Comparison of ENCODE assay signal across 12 cellular contexts in the genomic region with DNA sequence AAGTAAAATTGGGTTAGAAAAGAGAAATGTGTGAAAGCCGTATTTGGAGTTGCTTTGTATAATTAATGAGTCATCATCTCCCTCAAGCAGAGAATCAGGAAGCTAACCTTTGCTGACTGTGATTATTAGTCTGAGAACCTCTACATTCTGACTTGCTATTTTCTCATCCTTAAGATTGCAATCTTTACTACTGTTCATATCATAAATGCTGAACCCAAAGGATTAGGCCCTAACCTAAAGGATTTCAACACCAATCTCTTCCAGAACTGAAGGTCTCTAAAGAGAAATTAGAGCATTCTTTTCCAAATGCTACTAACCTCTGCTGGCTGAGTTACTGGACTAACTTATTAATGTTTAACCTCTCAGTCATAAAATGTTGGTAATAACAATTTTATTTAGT.
DNase-seq lines count a peak whose midpoint lies in the region; ATAC-seq and TF ChIP-seq lines count a peak whose summit lies in the region.
"Had no signal": no experiment of that assay in that cellular context is flagged by ENCODE, and none has a peak within 500 bp of the region (broad histone marks: within the 10 kb centered on the region; RNA-seq: fewer than 3 reads in every experiment).

No MANE protein-coding gene starts in this region.

- H3K27me3 ChIP-seq in ACC112 (ENCODE audit: insufficient read depth, low read length) (no peaks in the 10 kb centered on the region), PC-3 (ENCODE audit: low read length) (no peaks in the 10 kb centered on the region)
- H3K27me3 ChIP-seq: BLaER1 treated with 17β-estradiol and CSF1 and Interleukin-3, amounts not matched to agents 10 nM and 100 nM; uterus had no signal

- 0 out of 2 replicates have a peak overlapping the region, but pooled peaks have one; percentile 6 for H3K9ac ChIP-seq in PC-3 (ENCODE audit: low read length)

- H2AFZ ChIP-seq in ACC112 (ENCODE audit: low read length, unreplicated experiment) (peak overlapping the region; percentile 58), PC-3 (ENCODE audit: low read length) (no peak overlapping the region)

- H3F3A ChIP-seq in PC-3 (ENCODE audit: low read length, unreplicated experiment), result no peaks in the 10 kb centered on the region

- H4K20me1 ChIP-seq in PC-3 (ENCODE audit: low read length), result no peaks in the 10 kb centered on the region
- H4K20me1 ChIP-seq: BLaER1 treated with 17β-estradiol and CSF1 and Interleukin-3, amounts not matched to agents 10 nM and 100 nM had no signal

- H3K27ac ChIP-seq in ACC112 (ENCODE audit: low read depth, low read length) (no peak overlapping the region), PC-3 (ENCODE audit: low read length) (peak overlapping the region; percentile 67)
- H3K27ac ChIP-seq: uterus had no signal

- CTCF ChIA-PET in PC-3 (lab: Charles Lee), result no interaction called here

- no peak for TF ChIP-seq CTCF in PC-3 (conservative IDR thresholded peaks at IDR 0.05; ENCODE audit: low read depth, low read length)
- no peak for TF ChIP-seq CTCF in fibroblast of the aortic adventitia (IDR thresholded peaks at IDR 0.05; ENCODE audit: insufficient read depth, low read length)

- H3K79me2 ChIP-seq in ACC112 (ENCODE audit: control insufficient read depth, insufficient read depth, low read length, unreplicated experiment) (no peaks in the 10 kb centered on the region), PC-3 (ENCODE audit: low read length) (no peaks in the 10 kb centered on the region)

- H3K4me1 ChIP-seq in ACC112 (ENCODE audit: control insufficient read depth, insufficient read depth, low read length, unreplicated experiment) (peaks cover 7% of the 10 kb centered on the region), PC-3 (ENCODE audit: insufficient read depth, low read length) (peaks cover 9% of the 10 kb centered on the region)
- H3K4me1 ChIP-seq: uterus had no signal

- POLR2A ChIA-PET in PC-3 (lab: Charles Lee; ENCODE audit: unreplicated experiment), result no interaction called here

- H3K9me3 ChIP-seq in PC-3 (ENCODE audit: low read length), result no peaks in the 10 kb centered on the region
- H3K9me3 ChIP-seq: uterus had no signal

- no peak overlapping the region for H3K4me3 ChIP-seq in ACC112 (ENCODE audit: low read depth, low read length)
- H3K4me3 ChIP-seq in PC-3 (ENCODE audit: low read length), result no peak overlapping the region
- H3K4me3 ChIP-seq in fibroblast of the aortic adventitia (ENCODE audit: low read depth, low read length), result no peak overlapping the region
- H3K4me3 ChIP-seq: BLaER1 treated with 17β-estradiol and CSF1 and Interleukin-3, amounts not matched to agents 10 nM and 100 nM; uterus had no signal

- DNase-seq in PC-3 (peak; percentile 65), fibroblast of the aortic adventitia (ENCODE audit: low read depth) (peak; percentile 8), cardiac septum (ENCODE audit: low spot score) (no peak), NAMALWA (ENCODE audit: low spot score) (no peak), GDM1 (lab: John Stamatoyannopoulos, UW) (no peak)
- DNase-seq: NCI-H1930, T-helper 2 cell, uterus had no signal

- H3K4me2 ChIP-seq in PC-3 (ENCODE audit: low read length), result peak overlapping the region; percentile 35; the same call in 1 of the 2 replicates

- BruUV-seq in PC-3 (replicated peaks; lab: Mats Ljungman, UMichigan), result no TSS peak

- H3K36me3 ChIP-seq in ACC112 (ENCODE audit: insufficient read depth, low read length) (no peaks in the 10 kb centered on the region), PC-3 (ENCODE audit: low read depth, low read length) (no peaks in the 10 kb centered on the region)
- H3K36me3 ChIP-seq: uterus had no signal

- H3K9me2 ChIP-seq in PC-3 (replicated peaks; ENCODE audit: low read length), result no peaks in the 10 kb centered on the region

- intact Hi-C loops in PC-3 (cut with micrococcal nuclease), result loop anchor here (1.0 kb wide), 1 partner anchor 163 kb away; no protein-coding TSS in a partner anchor
- intact Hi-C loops in cardiac septum (cut with DNase I), result no loop called here

- peak; percentile 63 for ATAC-seq in GM21447 (IDR thresholded peaks at IDR 0.05; ENCODE audit: unreplicated experiment)
- ATAC-seq in PC-3, result peak; percentile 89
- no peak for ATAC-seq in GM19467 (IDR thresholded peaks at IDR 0.05; ENCODE audit: unreplicated experiment)

Comparison
In these comparisons a context has a peak if more than half of its experiments do, and no peak if none do; other contexts are left out.
1. DNase-seq: peak in PC-3 (single experiment) and fibroblast of the aortic adventitia (single experiment); none in cardiac septum (single experiment), NAMALWA (single experiment) and GDM1 (single experiment).